ENCODE assay signal across 12 cellular contexts in genomic region chr1:52556641-52557360, GRCh38.
"Had no signal": no experiment of that assay in that cellular context is flagged by ENCODE, and none has a peak within 500 bp of the region (broad histone marks: within the 10 kb centered on the region; RNA-seq: fewer than 3 reads in every experiment).

No MANE protein-coding gene starts in this region.

- H3K4me3 ChIP-seq: heart left ventricle, left lung, upper lobe of right lung had no signal

- FAIRE-seq: islet of Langerhans had no signal

- H3K36me3 ChIP-seq: heart left ventricle, left lung, upper lobe of right lung had no signal

- H3K27me3 ChIP-seq: foreskin keratinocyte, left lung, upper lobe of right lung had no signal

- H3K27ac ChIP-seq: foreskin keratinocyte, heart left ventricle, left lung, upper lobe of right lung had no signal

- H3K9me3 ChIP-seq: heart left ventricle, left lung, upper lobe of right lung had no signal

- DNase-seq: activated CD4-positive, alpha-beta T cell treated with anti-CD3 and anti-CD28 coated beads, Interleukin-2, amount 50 U/mL, for 4 hours; activated CD4-positive, CD25-positive, alpha-beta regulatory T cell treated with anti-CD3 and anti-CD28 coated beads, Interleukin-2, amount 50 U/mL, for 72 hours; activated T-cell treated with anti-CD3 and anti-CD28 coated beads, Interleukin-2, amount 50 U/mL, for 1 hour; amniotic stem cell; heart left ventricle; left lung; stimulated activated CD4-positive, alpha-beta T cell treated with anti-CD3 and anti-CD28 coated beads, Interleukin-12 subunit alpha, Interleukin-12 subunit beta, amount 100 ng/mL, for 4 hours; stimulated activated naive CD4-positive, alpha-beta T cell treated with Interleukin-2 at 50 U/mL for 16 hours; T-helper 9 cell; upper lobe of right lung had no signal
